Comparison of ENCODE assay signal across 11 cellular contexts in the genomic region with DNA sequence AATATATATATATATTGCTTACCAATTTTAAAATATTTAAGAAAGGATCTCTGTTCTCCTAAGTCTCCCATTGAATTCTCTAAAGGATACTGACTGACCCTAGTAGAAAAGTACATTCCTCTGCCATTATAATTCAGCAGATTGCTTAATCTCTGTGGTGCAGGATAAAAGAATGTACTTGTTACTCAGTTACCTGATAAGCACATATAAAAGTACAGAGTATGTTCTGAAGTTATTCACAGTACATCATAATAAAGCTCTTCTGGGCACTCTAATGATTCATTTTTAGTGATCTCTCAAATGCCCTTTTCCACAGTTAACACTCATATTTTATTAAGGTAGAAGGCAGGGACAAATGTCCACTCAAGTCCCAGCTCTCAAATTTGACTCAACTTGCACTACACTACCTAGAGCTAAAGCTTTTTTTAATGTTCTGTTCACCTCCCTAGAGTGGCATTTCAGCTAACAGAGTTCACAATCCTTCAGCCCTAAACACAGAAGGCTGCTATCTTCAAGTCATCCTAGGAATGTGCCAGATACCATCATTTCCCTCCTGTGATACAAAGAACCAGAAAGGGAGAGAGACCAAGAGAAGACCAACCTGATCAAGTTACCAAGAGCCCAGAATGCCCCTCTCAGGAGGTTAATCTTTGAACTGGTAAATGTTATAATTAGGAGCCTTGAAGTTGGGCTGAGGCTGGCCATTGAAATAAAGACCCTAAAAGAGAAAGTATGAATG. TPM values are rescaled to one million over a fixed set of nuclear protein-coding genes. Genes with fewer than 3 reads are reported as not detected.
DNase-seq lines count a peak whose midpoint lies in the region; ATAC-seq, FAIRE-seq and TF ChIP-seq lines count a peak whose summit lies in the region.
"Had no signal": no experiment of that assay in that cellular context is flagged by ENCODE, and none has a peak within 500 bp of the region (broad histone marks: within the 10 kb centered on the region; RNA-seq: fewer than 3 reads in every experiment).

No MANE protein-coding gene starts in this region.

- H3K79me2 ChIP-seq in K562 (ENCODE audit: control insufficient read depth, insufficient read depth, low read length): no peaks in the 10 kb centered on the region

- H3K4me2 ChIP-seq in K562 (ENCODE audit: insufficient read depth, low read length): no peak overlapping the region

- TF ChIP-seq CTCF in K562 (IDR thresholded peaks at IDR 0.05 in 2 of 3, conservative IDR thresholded peaks at IDR 0.05 in 1 of 3; ENCODE audit: insufficient read depth in 2 of 3, low read depth in 1 of 3, low read length in 3 of 3) (no peak), mucosa of descending colon (IDR thresholded peaks at IDR 0.05) (no peak)

- H3K27ac ChIP-seq in K562 (ENCODE audit: extremely low read depth, low read depth, low read length) (no peak overlapping the region), small intestine (ENCODE audit: low read depth in 1 of 2, low read length in 1 of 2) (no peak overlapping the region)

- no peaks in the 10 kb centered on the region for H3K9me1 ChIP-seq in K562 (ENCODE audit: control insufficient read depth, insufficient read depth, low read length)

- no peak overlapping the region for H2AFZ ChIP-seq in K562 (ENCODE audit: low read depth, low read length)

- H3K9me3 ChIP-seq in K562 (replicated peaks; ENCODE audit: control insufficient read depth, insufficient read depth, low read depth, low read length): no peaks in the 10 kb centered on the region
- no peaks in the 10 kb centered on the region for H3K9me3 ChIP-seq in small intestine (ENCODE audit: control insufficient read depth, low read depth)
- H3K9me3 ChIP-seq in mucosa of descending colon: no peaks in the 10 kb centered on the region

- no TSS peak for BruUV-seq in K562 (replicated peaks; lab: Mats Ljungman, UMichigan)

- H3K4me1 ChIP-seq in K562 (replicated peaks in 1 of 2; ENCODE audit: control insufficient read depth in 2 of 2, insufficient read depth in 2 of 2, low read length in 2 of 2) (no peaks in the 10 kb centered on the region), small intestine (ENCODE audit: control insufficient read depth in 2 of 2, insufficient read depth in 1 of 2, low read depth in 1 of 2, low read length in 1 of 2) (peaks cover 0 to 2% of the 10 kb centered on the region in 2 donors), mucosa of descending colon (ENCODE audit: low read depth) (no peaks in the 10 kb centered on the region)

- no peak for TF ChIP-seq EP300 in K562 (IDR thresholded peaks at IDR 0.05; ENCODE audit: low read length)

- H3K36me3 ChIP-seq in K562 (ENCODE audit: control insufficient read depth, insufficient read depth, low read length) (peaks cover 51% of the 10 kb centered on the region), small intestine (ENCODE audit: control insufficient read depth in 2 of 2, insufficient read depth in 2 of 2, low read length in 2 of 2) (no peaks in the 10 kb centered on the region), mucosa of descending colon (ENCODE audit: low read depth) (no peaks in the 10 kb centered on the region)

- H3K4me3 ChIP-seq in K562 (no peak overlapping the region), small intestine (ENCODE audit: low read depth in 1 of 2, low read length in 2 of 2) (no peak overlapping the region), mucosa of descending colon (no peak overlapping the region)

- POLR2A ChIA-PET in K562 (lab: Yijun Ruan, JAX): interaction anchor here (1.2 to 1.7 kb wide), 3 partner anchors 9 to 14 kb away, joined by 3 to 7 read pairs (median 4); no protein-coding TSS in a partner anchor

- no peaks in the 10 kb centered on the region for H4K20me1 ChIP-seq in K562 (replicated peaks; ENCODE audit: control insufficient read depth, insufficient read depth, low read length)

- TF ChIP-seq POLR2A in K562 (conservative IDR thresholded peaks at IDR 0.05): no peak

- intact Hi-C loops in K562 (cut with micrococcal nuclease): no loop called here
- intact Hi-C loops in mucosa of descending colon (cut with DNase I, micrococcal nuclease): no loop called here

- H3K27me3 ChIP-seq in K562 (ENCODE audit: control insufficient read depth in 2 of 2, insufficient read depth in 2 of 2, low read length in 2 of 2) (no peaks in the 10 kb centered on the region), small intestine (ENCODE audit: control insufficient read depth in 2 of 2, insufficient read depth in 2 of 2, low read length in 2 of 2) (no peaks in the 10 kb centered on the region)

- TF ChIP-seq RAD21 in K562 (CRISPR knock-in tag; conservative IDR thresholded peaks at IDR 0.05 in 1 of 2, IDR thresholded peaks at IDR 0.05 in 1 of 2): no peak

- in situ Hi-C loops in K562 (cut with MboI): no loop called here

- FAIRE-seq in K562 (lab: Jason Lieb, UNC): peak; percentile 60
- no peak for FAIRE-seq in small intestine (lab: Jason Lieb, UNC)

- CTCF ChIA-PET in K562 (lab: Yijun Ruan, JAX; ENCODE audit: low intra/inter-chr PET ratio): no interaction called here

- ATAC-seq in K562 (no peak), mucosa of descending colon (no peak)

- peak; percentile 63 for DNase-seq in LHCN-M2 (ENCODE audit: low read depth)
- DNase-seq in K562 (ENCODE audit: extremely low read depth in 1 of 4, low spot score in 3 of 4): no peak
- DNase-seq in iPS-NIHi11 (ENCODE audit: low spot score): peak; percentile 55
- DNase-seq in small intestine: peak; percentile 47
- no peak for DNase-seq in mucosa of descending colon
- no peak for DNase-seq in activated CD4-positive, alpha-beta T cell treated with anti-CD3 and anti-CD28 coated beads for 4 hours
- DNase-seq in SKM-1 treated with dmso at 0.1 percent for 144 hours (lab: John Stamatoyannopoulos, UW; ENCODE audit: unreplicated experiment): no peak
- DNase-seq: central memory CD4-positive, alpha-beta T cell; NCI-H526 treated with DMSO at 0.1 percent for 48 hours; stimulated activated naive CD4-positive, alpha-beta T cell treated with Interleukin-2 at 50 U/mL for 16 hours; T-helper 2 cell had no signal

- no peak overlapping the region for H3K9ac ChIP-seq in K562 (ENCODE audit: insufficient read depth in 1 of 2, low read depth in 2 of 2, low read length in 2 of 2)

TF ChIP-seq in K562, 482 proteins besides CTCF, POLR2A, EP300 and RAD21 (continues in another document):
- TF ChIP-seq ZNF668 (CRISPR knock-in tag; IDR thresholded peaks at IDR 0.05) (no peak), ZNF175 (CRISPR knock-in tag; IDR thresholded peaks at IDR 0.05; ENCODE audit: low read depth) (no peak), ZBTB1 (CRISPR knock-in tag; IDR thresholded peaks at IDR 0.05; ENCODE audit: borderline replicate concordance, low read depth) (no peak), ATF1 (CRISPR knock-in tag; IDR thresholded peaks at IDR 0.05) (no peak), ATF1 (tag; IDR thresholded peaks at IDR 0.05) (no peak), DMBX1 (CRISPR knock-in tag; IDR thresholded peaks at IDR 0.05; ENCODE audit: borderline replicate concordance) (no peak), POLR2AphosphoS2 (IDR thresholded peaks at IDR 0.05; ENCODE audit: low read length) (no peak)
- TF ChIP-seq, protein P1, sequence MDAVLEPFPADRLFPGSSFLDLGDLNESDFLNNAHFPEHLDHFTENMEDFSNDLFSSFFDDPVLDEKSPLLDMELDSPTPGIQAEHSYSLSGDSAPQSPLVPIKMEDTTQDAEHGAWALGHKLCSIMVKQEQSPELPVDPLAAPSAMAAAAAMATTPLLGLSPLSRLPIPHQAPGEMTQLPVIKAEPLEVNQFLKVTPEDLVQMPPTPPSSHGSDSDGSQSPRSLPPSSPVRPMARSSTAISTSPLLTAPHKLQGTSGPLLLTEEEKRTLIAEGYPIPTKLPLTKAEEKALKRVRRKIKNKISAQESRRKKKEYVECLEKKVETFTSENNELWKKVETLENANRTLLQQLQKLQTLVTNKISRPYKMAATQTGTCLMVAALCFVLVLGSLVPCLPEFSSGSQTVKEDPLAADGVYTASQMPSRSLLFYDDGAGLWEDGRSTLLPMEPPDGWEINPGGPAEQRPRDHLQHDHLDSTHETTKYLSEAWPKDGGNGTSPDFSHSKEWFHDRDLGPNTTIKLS (IDR thresholded peaks at IDR 0.05; ENCODE audit: borderline replicate concordance, low read depth): no peak
- TF ChIP-seq, protein P2, sequence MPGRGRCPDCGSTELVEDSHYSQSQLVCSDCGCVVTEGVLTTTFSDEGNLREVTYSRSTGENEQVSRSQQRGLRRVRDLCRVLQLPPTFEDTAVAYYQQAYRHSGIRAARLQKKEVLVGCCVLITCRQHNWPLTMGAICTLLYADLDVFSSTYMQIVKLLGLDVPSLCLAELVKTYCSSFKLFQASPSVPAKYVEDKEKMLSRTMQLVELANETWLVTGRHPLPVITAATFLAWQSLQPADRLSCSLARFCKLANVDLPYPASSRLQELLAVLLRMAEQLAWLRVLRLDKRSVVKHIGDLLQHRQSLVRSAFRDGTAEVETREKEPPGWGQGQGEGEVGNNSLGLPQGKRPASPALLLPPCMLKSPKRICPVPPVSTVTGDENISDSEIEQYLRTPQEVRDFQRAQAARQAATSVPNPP (IDR thresholded peaks at IDR 0.05; ENCODE audit: borderline replicate concordance, insufficient read depth, insufficient read length): no peak

RNA-seq across cellular contexts. Expression of a gene that starts 53.3 kb away (rescaled TPM):
- total RNA-seq in LHCN-M2 (2014; rRNA removed): 13.4 and 13.8 TPM in 2 replicates
- 6.5 TPM for polyA plus RNA-seq in LHCN-M2 (2012)
- 81.4 and 111 TPM in 2 replicates for total RNA-seq in K562 (2011; cell fraction: chromatin; rRNA removed; ENCODE audit: low replicate concordance)
- 43.4 and 50.3 TPM in 2 replicates for total RNA-seq in K562 (2011; cell fraction: nucleolus; rRNA removed)
- 69.0 and 74.6 TPM in 2 replicates for total RNA-seq in K562 (2011; cell fraction: nucleoplasm; rRNA removed)
- total RNA-seq in K562 (2014; rRNA removed): 22.3 and 34.4 TPM in 2 replicates
- 24.6 and 31.2 TPM in 2 replicates for total RNA-seq in K562 (2014; rRNA removed; fragmentation: Illumina TruSeq; extraction: Trizol)
- 41.0 and 45.8 TPM in 2 replicates for total RNA-seq in K562 (2015; rRNA removed; fragmentation: Illumina TruSeq; extraction: Trizol)
- 34.3 and 34.9 TPM in 2 replicates for total RNA-seq in K562 (2021)
- 15.3 and 21.1 TPM in 2 replicates for polyA plus RNA-seq in K562 (2011; rRNA removed)
- polyA plus RNA-seq in K562 (2011; cell fraction: cytosol; rRNA removed): 19.4 and 28.6 TPM in 2 replicates
- polyA plus RNA-seq in K562 (2011; cell fraction: nucleus; rRNA removed): 43.0 and 54.5 TPM in 2 replicates
- 29.1 and 37.1 TPM in 2 replicates for polyA plus RNA-seq in K562 (2012)
- polyA plus RNA-seq in K562 (2014; fragmentation: Illumina TruSeq; extraction: Trizol): 51.5 and 64.2 TPM in 2 replicates
- polyA plus RNA-seq in K562 (2014; fragmentation: Nextera tagmentation; extraction: Ambion mirVana): 1 to 10 TPM; 7.5 to 8.4 TPM
- polyA plus RNA-seq in K562 (2014; rRNA removed): 21.2 and 26.8 TPM in 2 replicates
- polyA minus RNA-seq in K562 (2011; rRNA and poly(A)+ RNA removed): 49.8 and 57.7 TPM in 2 replicates
- polyA minus RNA-seq in K562 (2011; cell fraction: cytosol; rRNA and poly(A)+ RNA removed): 8.4 and 8.6 TPM in 2 replicates
- 81.6 and 103 TPM in 2 replicates for polyA minus RNA-seq in K562 (2011; cell fraction: nucleus; rRNA and poly(A)+ RNA removed)
- polyA plus RNA-seq in small intestine: 10 to 100 TPM in 2 of 3 donors, 1 to 10 TPM in 1; 8.7 to 13.2 (median 11.8) TPM
- 10 to 100 TPM in 1 of 3 donors, 1 to 10 TPM in 2; 3.8 to 93.3 (median 8.9) TPM for total RNA-seq in mucosa of descending colon

Comparison
In these comparisons a context has a peak if more than half of its experiments do, and no peak if none do; other contexts are left out.
1. DNase-seq: peak in LHCN-M2 (single experiment), iPS-NIHi11 (single experiment) and small intestine (single experiment); none in K562 (0 of 4), mucosa of descending colon (0 of 3), activated CD4-positive, alpha-beta T cell treated with anti-CD3 and anti-CD28 coated beads for 4 hours (0 of 2) and SKM-1 treated with dmso at 0.1 percent for 144 hours (single experiment).